In genomic region chr2:3563521-3563976, GRCh38 we compare ENCODE assay signal across 13 cellular contexts. TPM values are rescaled to one million over a fixed set of nuclear protein-coding genes. Genes with fewer than 3 reads are reported as not detected.
DNase-seq lines count a peak whose midpoint lies in the region; ATAC-seq and TF ChIP-seq lines count a peak whose summit lies in the region.
"Had no signal": no experiment of that assay in that cellular context is flagged by ENCODE, and none has a peak within 500 bp of the region (broad histone marks: within the 10 kb centered on the region; RNA-seq: fewer than 3 reads in every experiment).

No MANE protein-coding gene starts in this region.

- WGBS in mesendoderm (ENCODE audit: extremely low coverage, insufficient coverage, low lambda C conversion rate) = no CpG with 5 or more reads among the region's 5 CpGs

- H3K4me1 Mint-ChIP-seq in activated B cell treated with CpG ODN at 0.5 μM for 24 hours = peaks cover 55% of the 10 kb centered on the region
- H3K4me1 Mint-ChIP-seq in neural progenitor cell = peaks cover 4% of the 10 kb centered on the region

- H3K4me3 Mint-ChIP-seq in activated B cell treated with CpG ODN at 0.5 μM for 24 hours (peak overlapping the region; percentile 75), neural progenitor cell (no peak overlapping the region)
- H3K4me3 Mint-ChIP-seq: activated naive CD4-positive, alpha-beta T cell treated with anti-CD3 and anti-CD28 coated beads, Interleukin-2, amount 50 U/mL, for 24 hours; dendritic cell treated with granulocyte-macrophage colony-stimulating factor and Interleukin-4, amounts not matched to agents 40 ng/mL and 50 ng/mL, for 4 days had no signal

- no peak overlapping the region for H4K8ac ChIP-seq in mesendoderm (ENCODE audit: low read depth, low read length)

- H3K79me2 ChIP-seq in neural progenitor cell (ENCODE audit: low read depth) (peaks cover 8% of the 10 kb centered on the region), mesendoderm (ENCODE audit: control insufficient read depth, insufficient read depth, low read length) (no peaks in the 10 kb centered on the region)

- H4K20me1 ChIP-seq in neural progenitor cell (ENCODE audit: low read depth) = no peaks in the 10 kb centered on the region

- CTCF ChIA-PET in activated B cell treated with CpG ODN at 0.5 μM for 24 hours (lab: Charles Lee) = no interaction called here

- POLR2A ChIA-PET in activated B cell treated with CpG ODN at 0.5 μM for 24 hours (lab: Charles Lee) = interaction anchor here (0.7 to 1.5 kb wide), 8 partner anchors 10 to 45 kb away, joined by 3 to 8 read pairs (median 5); partner anchors contain the start of gene RPS7

- no peak overlapping the region for H2BK15ac ChIP-seq in mesendoderm (replicated peaks; ENCODE audit: low read depth)

- intact Hi-C loops in activated B cell treated with CpG ODN at 0.5 μM for 24 hours (cut with micrococcal nuclease) = loop anchor here (1.0 kb wide), 1 partner anchor 12 kb away; the partner anchor contains the start of gene RPS7

- no peak overlapping the region for H3K56ac ChIP-seq in mesendoderm (ENCODE audit: low read length)

- H3K9ac ChIP-seq in neural progenitor cell = no peak overlapping the region
- no peak overlapping the region for H3K9ac ChIP-seq in mesendoderm (ENCODE audit: low read length)

- H4K5ac ChIP-seq in mesendoderm (ENCODE audit: low read length) = no peak overlapping the region

- H3K27me3 Mint-ChIP-seq in activated B cell treated with CpG ODN at 0.5 μM for 24 hours (no peaks in the 10 kb centered on the region), neural progenitor cell (ENCODE audit: insufficient read depth, low read depth) (peaks cover 4% of the 10 kb centered on the region)
- H3K27me3 Mint-ChIP-seq: activated naive CD4-positive, alpha-beta T cell treated with anti-CD3 and anti-CD28 coated beads, Interleukin-2, amount 50 U/mL, for 24 hours; dendritic cell treated with granulocyte-macrophage colony-stimulating factor and Interleukin-4, amounts not matched to agents 40 ng/mL and 50 ng/mL, for 4 days had no signal

- no peak overlapping the region for H3K4ac ChIP-seq in mesendoderm (ENCODE audit: low read depth, low read length)

- H3K36me3 Mint-ChIP-seq in activated B cell treated with CpG ODN at 0.5 μM for 24 hours (ENCODE audit: low read depth) (peaks cover 20% of the 10 kb centered on the region), neural progenitor cell (peaks cover 6% of the 10 kb centered on the region)

- H3K4me2 ChIP-seq in neural progenitor cell = no peak overlapping the region
- H3K4me2 ChIP-seq in mesendoderm (ENCODE audit: low read length) = no peak overlapping the region

- H3K4me3 ChIP-seq in neural progenitor cell (no peak overlapping the region), mesendoderm (ENCODE audit: low read length) (no peak overlapping the region)
- H3K4me3 ChIP-seq: MG63 had no signal

- no peak overlapping the region for H3K23ac ChIP-seq in mesendoderm (ENCODE audit: low read length)

- H3F3A ChIP-seq in neural progenitor cell (ENCODE audit: low read depth) = peaks cover 9% of the 10 kb centered on the region

- H3K27me3 ChIP-seq in neural progenitor cell (no peaks in the 10 kb centered on the region), mesendoderm (ENCODE audit: insufficient read depth, low read length, poor library complexity) (no peaks in the 10 kb centered on the region)
- H3K27me3 ChIP-seq: MG63 had no signal

- H2BK5ac ChIP-seq in mesendoderm (ENCODE audit: low read length) = no peak overlapping the region

- no peak overlapping the region for H2BK120ac ChIP-seq in mesendoderm (ENCODE audit: low read depth, low read length)

- DNase-seq in activated B cell treated with CpG ODN at 0.5 μM for 24 hours (no peak), neural progenitor cell (ENCODE audit: low spot score) (no peak), mesendoderm (no peak)
- DNase-seq in stimulated activated CD4-positive, alpha-beta T cell treated with anti-CD3 and anti-CD28 coated beads, Interleukin-4, amount 100 ng/mL, for 1 hour = no peak
- DNase-seq: HCEC 1CT, mammary epithelial cell, MG63 had no signal

- no peak overlapping the region for H2AFZ ChIP-seq in neural progenitor cell (replicated peaks)

- no peaks in the 10 kb centered on the region for H3K9me3 ChIP-seq in neural progenitor cell (ENCODE audit: low read depth)
- H3K9me3 ChIP-seq: MG63 had no signal

- no peak overlapping the region for H3K18ac ChIP-seq in mesendoderm (ENCODE audit: low read length)

- peak; percentile 40 for ATAC-seq in GM18858 (IDR thresholded peaks at IDR 0.05; ENCODE audit: unreplicated experiment)
- peak; percentile 52 for ATAC-seq in GM21423 (IDR thresholded peaks at IDR 0.05; ENCODE audit: unreplicated experiment)
- peak; percentile 46 for ATAC-seq in HG03064 (IDR thresholded peaks at IDR 0.05; ENCODE audit: low read depth, unreplicated experiment)
- peak; percentile 41 for ATAC-seq in activated B cell treated with CpG ODN at 0.5 μM for 24 hours (ENCODE audit: low read depth)
- ATAC-seq in HG03342 (IDR thresholded peaks at IDR 0.05; ENCODE audit: unreplicated experiment) = no peak

- H3K4me1 ChIP-seq in neural progenitor cell = no peaks in the 10 kb centered on the region
- H3K4me1 ChIP-seq in mesendoderm (ENCODE audit: control insufficient read depth, low read depth, low read length) = no peaks in the 10 kb centered on the region

- no peak overlapping the region for H2AK5ac ChIP-seq in mesendoderm (ENCODE audit: low read length)

- H3K9me3 Mint-ChIP-seq in activated B cell treated with CpG ODN at 0.5 μM for 24 hours = no peaks in the 10 kb centered on the region
- no peaks in the 10 kb centered on the region for H3K9me3 Mint-ChIP-seq in neural progenitor cell
- H3K9me3 Mint-ChIP-seq: activated naive CD4-positive, alpha-beta T cell treated with anti-CD3 and anti-CD28 coated beads, Interleukin-2, amount 50 U/mL, for 24 hours; dendritic cell treated with granulocyte-macrophage colony-stimulating factor and Interleukin-4, amounts not matched to agents 40 ng/mL and 50 ng/mL, for 4 days had no signal

- no peaks in the 10 kb centered on the region for H3K36me3 ChIP-seq in neural progenitor cell
- H3K36me3 ChIP-seq in mesendoderm (ENCODE audit: control insufficient read depth, insufficient read depth, low read length) = no peaks in the 10 kb centered on the region

- H3K79me1 ChIP-seq in mesendoderm (ENCODE audit: low read length) = peaks cover 2% of the 10 kb centered on the region

- TF ChIP-seq CTCF in activated B cell treated with CpG ODN at 0.5 μM for 24 hours (IDR thresholded peaks at IDR 0.05) = no peak
- TF ChIP-seq CTCF in neural progenitor cell (IDR thresholded peaks at IDR 0.05) = no peak

- H3K27ac Mint-ChIP-seq in activated B cell treated with CpG ODN at 0.5 μM for 24 hours = peak overlapping the region; percentile 94
- no peak overlapping the region for H3K27ac Mint-ChIP-seq in neural progenitor cell
- H3K27ac Mint-ChIP-seq: activated naive CD4-positive, alpha-beta T cell treated with anti-CD3 and anti-CD28 coated beads, Interleukin-2, amount 50 U/mL, for 24 hours; dendritic cell treated with granulocyte-macrophage colony-stimulating factor and Interleukin-4, amounts not matched to agents 40 ng/mL and 50 ng/mL, for 4 days had no signal

- H3K27ac ChIP-seq in neural progenitor cell (no peak overlapping the region), mesendoderm (ENCODE audit: low read depth, low read length) (no peak overlapping the region)

RNA-seq across cellular contexts. Expression of gene RNASEH1, which starts 5.4 kb away (rescaled TPM):
- total RNA-seq in activated B cell treated with CpG ODN at 0.5 μM for 24 hours (27.4 and 28.5 TPM in 2 replicates), neural progenitor cell (ENCODE audit: low replicate concordance) (26.8 and 28.2 TPM in 2 replicates)
- 35.8 TPM for polyA plus RNA-seq in mesendoderm (2013, experiment 1 of 2)
- 37.3 TPM for polyA plus RNA-seq in mesendoderm (2013, experiment 2 of 2)

RNA-seq across cellular contexts. Expression of gene RPS7, which starts 11.5 kb away (rescaled TPM):
- total RNA-seq in activated B cell treated with CpG ODN at 0.5 μM for 24 hours (2,155 and 2,436 TPM in 2 replicates), neural progenitor cell (ENCODE audit: low replicate concordance) (5,433 and 5,441 TPM in 2 replicates)
- 4,409 TPM for polyA plus RNA-seq in mesendoderm (2013, experiment 1 of 2)
- polyA plus RNA-seq in mesendoderm (2013, experiment 2 of 2) = 4,413 TPM

RNA-seq across cellular contexts. Expression of gene COLEC11, which starts 31.4 kb away (rescaled TPM):
- total RNA-seq in activated B cell treated with CpG ODN at 0.5 μM for 24 hours = not detected in 2 replicates
- total RNA-seq in neural progenitor cell (ENCODE audit: low replicate concordance) = not detected in 2 replicates
- polyA plus RNA-seq in mesendoderm (2013, experiment 1 of 2) = 0.22 TPM
- polyA plus RNA-seq in mesendoderm (2013, experiment 2 of 2) = 0.15 TPM
- total RNA-seq: mammary epithelial cell had no signal
- polyA plus RNA-seq: mammary epithelial cell had no signal

RNA-seq across cellular contexts. Expression of gene ADI1, which starts 44.2 kb away (rescaled TPM):
- total RNA-seq in activated B cell treated with CpG ODN at 0.5 μM for 24 hours = 19.2 and 20.5 TPM in 2 replicates
- 19.0 and 29.3 TPM in 2 replicates for total RNA-seq in neural progenitor cell (ENCODE audit: low replicate concordance)
- polyA plus RNA-seq in mesendoderm (2013, experiment 1 of 2) = 35.2 TPM
- 34.9 TPM for polyA plus RNA-seq in mesendoderm (2013, experiment 2 of 2)
